1 cellular context compared by ENCODE assay signal in genomic region chr3:169404491-169404890, GRCh38.
TF ChIP-seq lines count a peak whose summit lies in the region.

No MANE protein-coding gene starts in this region.

TF ChIP-seq in HEK293, 187 proteins besides CTCF, POLR2A, EP300 and RAD21 (continued from another document):
- TF ChIP-seq ZBTB44 (tag by site-specific recombination; IDR thresholded peaks at IDR 0.05) (no peak), ZBTB48 (tag by site-specific recombination; IDR thresholded peaks at IDR 0.05) (no peak), SCRT2 (tag by site-specific recombination; IDR thresholded peaks at IDR 0.05) (no peak), ZNF792 (tag by site-specific recombination; IDR thresholded peaks at IDR 0.05) (no peak), OVOL3 (tag by site-specific recombination; IDR thresholded peaks at IDR 0.05) (no peak), ZNF626 (tag by site-specific recombination; IDR thresholded peaks at IDR 0.05) (no peak), KLF9 (tag by site-specific recombination; IDR thresholded peaks at IDR 0.05; ENCODE audit: low read depth) (no peak), ZNF16 (tag by site-specific recombination; IDR thresholded peaks at IDR 0.05; ENCODE audit: low read depth) (no peak), RBAK (tag by site-specific recombination; IDR thresholded peaks at IDR 0.05) (no peak), ZIC2 (tag by site-specific recombination; IDR thresholded peaks at IDR 0.05) (peak; percentile 45; the same call in 1 of the 2 replicates), ZNF398 (tag by site-specific recombination; IDR thresholded peaks at IDR 0.05) (no peak), ZBTB17 (tag by site-specific recombination; IDR thresholded peaks at IDR 0.05) (0 out of 2 replicates have a peak, but pooled peaks have one; percentile 30), ZNF184 (tag by site-specific recombination; IDR thresholded peaks at IDR 0.05) (no peak)
